ENCODE assay signal across 14 cellular contexts in the genomic region with DNA sequence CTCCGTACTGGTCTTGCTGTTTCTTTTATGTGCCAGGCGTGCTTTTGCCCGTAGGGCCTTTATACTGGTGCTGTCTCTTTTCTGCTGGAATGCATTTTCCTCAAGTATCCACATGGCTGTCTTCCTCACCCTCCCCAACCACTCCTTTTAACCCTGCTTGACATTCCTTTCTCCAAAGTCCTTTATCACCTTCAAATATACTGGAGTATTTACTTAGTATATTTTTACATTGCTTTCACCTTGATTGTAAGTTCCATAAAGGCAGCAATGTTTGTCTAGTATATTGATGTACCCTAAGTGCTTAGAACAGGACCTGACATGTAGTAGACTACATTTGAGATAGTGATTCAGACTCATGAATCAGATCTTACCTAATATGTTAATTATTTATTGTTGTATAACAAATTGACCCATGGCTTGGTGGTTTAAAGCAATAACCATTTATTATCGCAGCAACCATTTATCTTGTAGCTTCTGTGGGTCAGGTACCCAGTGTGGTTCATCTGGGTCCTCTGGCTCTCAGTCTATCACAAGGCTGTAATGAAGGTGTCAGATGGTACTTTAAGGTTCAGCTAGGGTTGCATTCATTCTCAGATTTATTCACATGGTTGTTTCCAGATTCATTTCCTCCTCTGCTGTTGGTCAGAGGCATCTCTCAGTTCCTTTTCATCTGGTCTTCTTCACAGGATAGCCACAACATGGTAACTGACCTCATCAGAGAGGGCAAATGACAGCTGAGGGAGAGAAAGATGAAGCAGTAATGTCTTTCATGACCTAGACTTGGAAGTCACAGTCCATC. TPM values are rescaled to one million over a fixed set of nuclear protein-coding genes. Genes with fewer than 3 reads are reported as not detected.
DNase-seq lines count a peak whose midpoint lies in the region; ATAC-seq and TF ChIP-seq lines count a peak whose summit lies in the region.
"Had no signal": no experiment of that assay in that cellular context is flagged by ENCODE, and none has a peak within 500 bp of the region (broad histone marks: within the 10 kb centered on the region; RNA-seq: fewer than 3 reads in every experiment).

No MANE protein-coding gene starts in this region.

- H3K27ac Mint-ChIP-seq in endodermal cell: no peak overlapping the region

- no peak overlapping the region for H3K9ac ChIP-seq in endodermal cell (ENCODE audit: extremely low read depth, low read length, poor library complexity, severe bottlenecking)

- H3K27me3 ChIP-seq in GM06990 (replicated peaks; ENCODE audit: control insufficient read depth, insufficient read depth, low read length) (no peaks in the 10 kb centered on the region), endodermal cell (ENCODE audit: control insufficient read depth, insufficient read depth, low read length, poor library complexity, severe bottlenecking) (no peaks in the 10 kb centered on the region)
- H3K27me3 ChIP-seq: heart left ventricle had no signal

- no peaks in the 10 kb centered on the region for H3K9me3 Mint-ChIP-seq in endodermal cell
- H3K9me3 Mint-ChIP-seq: brain had no signal

- H3K4me1 ChIP-seq in endodermal cell (ENCODE audit: control insufficient read depth, insufficient read depth, low read length): no peaks in the 10 kb centered on the region

- no peaks in the 10 kb centered on the region for H3K9me3 ChIP-seq in endodermal cell (ENCODE audit: control insufficient read depth, low read length)
- H3K9me3 ChIP-seq: heart left ventricle had no signal

- TF ChIP-seq CTCF in GM06990 (IDR thresholded peaks at IDR 0.05; ENCODE audit: insufficient read depth, low read length, poor library complexity, severe bottlenecking) (no peak), endodermal cell (conservative IDR thresholded peaks at IDR 0.05) (no peak)

- H3K4me3 ChIP-seq in GM06990 (replicated peaks; ENCODE audit: low read depth, low read length) (no peak overlapping the region), endodermal cell (ENCODE audit: low read length) (no peak overlapping the region)
- H3K4me3 ChIP-seq: heart left ventricle had no signal

- DNase-seq in GM06990 (ENCODE audit: extremely low read depth, insufficient read length) (peak; percentile 29), amniotic epithelial cell (ENCODE audit: low read depth) (peak; percentile 58), NCI-H2227 (lab: John Stamatoyannopoulos, UW; ENCODE audit: unreplicated experiment) (no peak), endodermal cell (no peak), RPMI8226 (no peak), NCI-H526 (lab: John Stamatoyannopoulos, UW) (no peak)
- DNase-seq: C1 segment of cervical spinal cord; heart left ventricle; NK-92 treated with Interleukin-12 subunit alpha and Interleukin-12 subunit beta, amount 100 ng/mL, for 24 hours; stimulated activated CD8-positive, alpha-beta memory T cell treated with anti-CD3 and anti-CD28 coated beads, Interleukin-4, amount 100 ng/mL, for 48 hours had no signal

- H3K36me3 Mint-ChIP-seq in endodermal cell (ENCODE audit: low read depth): peaks cover 16% of the 10 kb centered on the region

- 96% methylated on average over 4 of the region's 4 CpGs; no CpG with 5 or more reads in 1 of the 2 experiments for WGBS in endodermal cell (ENCODE audit: insufficient coverage in 1 of 2, insufficient read length in 1 of 2), 2 experiments

- H3K27me3 Mint-ChIP-seq in endodermal cell (ENCODE audit: insufficient read depth): no peaks in the 10 kb centered on the region
- H3K27me3 Mint-ChIP-seq: brain had no signal

- no peak overlapping the region for H3K27ac ChIP-seq in endodermal cell (ENCODE audit: low read depth, low read length)
- H3K27ac ChIP-seq: heart left ventricle had no signal

- H3K4me1 Mint-ChIP-seq in endodermal cell: no peaks in the 10 kb centered on the region

- ATAC-seq in GM19455 (IDR thresholded peaks at IDR 0.05; ENCODE audit: unreplicated experiment) (peak; percentile 54), HG03060 (IDR thresholded peaks at IDR 0.05; ENCODE audit: low read depth, unreplicated experiment) (peak; percentile 55)
- ATAC-seq: activated CD4-positive, CD25-positive, alpha-beta regulatory T cell treated with anti-CD3 and anti-CD28 coated beads, Interleukin-2, amount 50 U/mL, for 24 hours; heart left ventricle had no signal

- H3K4me3 Mint-ChIP-seq in endodermal cell: no peak overlapping the region
- H3K4me3 Mint-ChIP-seq: brain had no signal

- H3K36me3 ChIP-seq in GM06990 (ENCODE audit: control insufficient read depth, insufficient read depth, low read length) (peaks cover 2% of the 10 kb centered on the region), endodermal cell (ENCODE audit: control insufficient read depth, insufficient read depth, low read length) (peaks cover 41% of the 10 kb centered on the region)

RNA-seq across cellular contexts. Expression of a gene that starts 34.2 kb away (rescaled TPM):
- 10 to 100 TPM; 31.1 to 32.7 TPM for total RNA-seq in endodermal cell
- polyA plus RNA-seq in endodermal cell (2013, experiment 1 of 2): 30.5 TPM
- polyA plus RNA-seq in endodermal cell (2013, experiment 2 of 2): 27.7 TPM

Comparison
In these comparisons a context has a peak if more than half of its experiments do, and no peak if none do; other contexts are left out.
1. DNase-seq: peak in GM06990 (single experiment) and amniotic epithelial cell (single experiment); none in NCI-H2227 (single experiment), endodermal cell (single experiment), RPMI8226 (single experiment) and NCI-H526 (0 of 2).